12 cellular contexts compared by ENCODE assay signal in genomic region chr3:40585381-40586016, GRCh38.
DNase-seq lines count a peak whose midpoint lies in the region; ATAC-seq and TF ChIP-seq lines count a peak whose summit lies in the region.
"Had no signal": no experiment of that assay in that cellular context is flagged by ENCODE, and none has a peak within 500 bp of the region (broad histone marks: within the 10 kb centered on the region; RNA-seq: fewer than 3 reads in every experiment).

No MANE protein-coding gene starts in this region.

- ATAC-seq in GM18907 (IDR thresholded peaks at IDR 0.05; ENCODE audit: unreplicated experiment) = peak; percentile 48
- peak; percentile 70 for ATAC-seq in HG02938 (IDR thresholded peaks at IDR 0.05; ENCODE audit: unreplicated experiment)
- ATAC-seq: activated CD8-positive, alpha-beta memory T cell treated with anti-CD3 and anti-CD28 coated beads, Interleukin-2, amount 10 ng/mL, durations not matched to agents 7 days and 5 days had no signal

- DNase-seq in retina (peak; percentile 13), HT-29 (ENCODE audit: low spot score) (no peak), hypothalamus (lab: John Stamatoyannopoulos, UW) (no peak), NCI-H1436 (lab: John Stamatoyannopoulos, UW) (no peak)
- DNase-seq in activated naive CD4-positive, alpha-beta T cell treated with Interleukin-2 at 50 U/mL for 16 hours = no peak
- DNase-seq: activated CD8-positive, alpha-beta memory T cell treated with anti-CD3 and anti-CD28 coated beads, Interleukin-2, amount 10 ng/mL, durations not matched to agents 7 days and 5 days; NCI-H1930; NK-92 treated with Interleukin-12 subunit alpha and Interleukin-12 subunit beta, amount 100 ng/mL, for 24 hours had no signal

- peaks cover 63% of the 10 kb centered on the region for H3K4me1 Mint-ChIP-seq in brain
- H3K4me1 Mint-ChIP-seq: activated CD8-positive, alpha-beta memory T cell treated with anti-CD3 and anti-CD28 coated beads, Interleukin-2, amount 10 ng/mL, durations not matched to agents 7 days and 5 days had no signal

- peak overlapping the region in 2 of 5 experiments; percentile 61 to 74 for H3K4me3 Mint-ChIP-seq in brain
- H3K4me3 Mint-ChIP-seq: activated CD8-positive, alpha-beta memory T cell treated with anti-CD3 and anti-CD28 coated beads, Interleukin-2, amount 10 ng/mL, durations not matched to agents 7 days and 5 days; activated naive CD8-positive, alpha-beta T cell had no signal

- peaks cover 3% of the 10 kb centered on the region for H3K27me3 Mint-ChIP-seq in brain
- H3K27me3 Mint-ChIP-seq: activated CD8-positive, alpha-beta memory T cell treated with anti-CD3 and anti-CD28 coated beads, Interleukin-2, amount 10 ng/mL, durations not matched to agents 7 days and 5 days had no signal

- H3K9me3 Mint-ChIP-seq in brain = peaks cover 0 to 6% (median 0%) of the 10 kb centered on the region in 5 experiments

- no peaks in the 10 kb centered on the region for H3K36me3 Mint-ChIP-seq in brain
- H3K36me3 Mint-ChIP-seq: activated CD8-positive, alpha-beta memory T cell treated with anti-CD3 and anti-CD28 coated beads, Interleukin-2, amount 10 ng/mL, durations not matched to agents 7 days and 5 days; activated naive CD8-positive, alpha-beta T cell had no signal

- H3K27ac Mint-ChIP-seq in brain = peak overlapping the region in 4 of 5 experiments; percentile 13 to 97 (median 85)
- H3K27ac Mint-ChIP-seq: activated CD8-positive, alpha-beta memory T cell treated with anti-CD3 and anti-CD28 coated beads, Interleukin-2, amount 10 ng/mL, durations not matched to agents 7 days and 5 days; activated naive CD8-positive, alpha-beta T cell had no signal

- no peak for TF ChIP-seq CTCF in brain (conservative IDR thresholded peaks at IDR 0.05)
